9 cellular contexts compared by ENCODE assay signal in the genomic region with DNA sequence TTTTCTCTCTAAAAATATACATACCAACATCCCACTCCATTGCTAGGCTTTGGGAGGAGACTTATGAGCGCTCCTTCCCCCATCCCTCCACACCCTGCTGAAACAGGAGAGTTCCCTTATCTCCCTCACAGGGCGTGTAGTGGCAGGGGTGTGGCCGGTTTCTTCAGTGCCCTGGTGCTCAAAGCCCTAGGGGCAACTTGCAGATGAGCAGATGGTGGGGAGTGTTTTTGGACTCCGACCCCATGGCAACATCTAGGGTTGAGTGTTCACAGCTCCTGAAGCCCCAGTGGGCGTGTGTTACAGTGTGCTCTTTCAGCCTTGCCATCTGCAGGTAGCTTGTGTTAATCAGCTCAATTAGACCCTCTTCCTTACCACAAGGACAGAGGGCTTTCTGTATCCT.
A peak's percentile ranks its signal among the peaks of the same experiment; 100 is the strongest.
DNase-seq lines count a peak whose midpoint lies in the region; ATAC-seq and TF ChIP-seq lines count a peak whose summit lies in the region.
"Had no signal": no experiment of that assay in that cellular context is flagged by ENCODE, and none has a peak within 500 bp of the region (broad histone marks: within the 10 kb centered on the region; RNA-seq: fewer than 3 reads in every experiment).

No MANE protein-coding gene starts in this region.

- H3K27ac Mint-ChIP-seq in glutamatergic neuron (ENCODE audit: unreplicated experiment): peak overlapping the region; percentile 97
- no peak overlapping the region for H3K27ac Mint-ChIP-seq in activated CD8-positive, alpha-beta T cell treated with anti-CD3 and anti-CD28 coated beads, Interleukin-2, amount 10 ng/mL, durations not matched to agents 7 days and 5 days

- peak; percentile 83 for DNase-seq in NCI-H1694 (lab: John Stamatoyannopoulos, UW)
- DNase-seq in glutamatergic neuron: peak; percentile 77
- no peak for DNase-seq in iPS-NIHi11 (ENCODE audit: low spot score)
- no peak for DNase-seq in DMS53 (lab: John Stamatoyannopoulos, UW)
- DNase-seq in inferior parietal cortex (ENCODE audit: extremely low spot score): no peak
- DNase-seq in activated CD8-positive, alpha-beta T cell treated with anti-CD3 and anti-CD28 coated beads, Interleukin-2, amount 10 ng/mL, durations not matched to agents 7 days and 5 days: no peak
- DNase-seq: nucleus accumbens had no signal

- H3K36me3 Mint-ChIP-seq in glutamatergic neuron (ENCODE audit: unreplicated experiment): peaks cover 17% of the 10 kb centered on the region
- H3K36me3 Mint-ChIP-seq in activated CD8-positive, alpha-beta T cell treated with anti-CD3 and anti-CD28 coated beads, Interleukin-2, amount 10 ng/mL, durations not matched to agents 7 days and 5 days (ENCODE audit: low read depth): no peaks in the 10 kb centered on the region

- peaks cover 45% of the 10 kb centered on the region for H3K4me1 Mint-ChIP-seq in glutamatergic neuron (ENCODE audit: low read depth, unreplicated experiment)
- H3K4me1 Mint-ChIP-seq in activated CD8-positive, alpha-beta T cell treated with anti-CD3 and anti-CD28 coated beads, Interleukin-2, amount 10 ng/mL, durations not matched to agents 7 days and 5 days (ENCODE audit: low read depth): peaks cover 7% of the 10 kb centered on the region

- POLR2A ChIA-PET in activated CD8-positive, alpha-beta T cell treated with anti-CD3 and anti-CD28 coated beads, Interleukin-2, amount 10 ng/mL, durations not matched to agents 7 days and 5 days (lab: Charles Lee): no interaction called here

- H3K4me3 Mint-ChIP-seq in glutamatergic neuron (ENCODE audit: unreplicated experiment): peak overlapping the region; percentile 63
- H3K4me3 Mint-ChIP-seq in activated CD8-positive, alpha-beta T cell treated with anti-CD3 and anti-CD28 coated beads, Interleukin-2, amount 10 ng/mL, durations not matched to agents 7 days and 5 days: no peak overlapping the region

- TF ChIP-seq CTCF in glutamatergic neuron (IDR thresholded peaks at IDR 0.05; ENCODE audit: partially characterized antibody, unreplicated experiment): no peak

- CTCF ChIA-PET in activated CD8-positive, alpha-beta T cell treated with anti-CD3 and anti-CD28 coated beads, Interleukin-2, amount 10 ng/mL, durations not matched to agents 7 days and 5 days (lab: Charles Lee): no interaction called here

- peaks cover 7% of the 10 kb centered on the region for H3K27me3 Mint-ChIP-seq in glutamatergic neuron (ENCODE audit: unreplicated experiment)
- H3K27me3 Mint-ChIP-seq in activated CD8-positive, alpha-beta T cell treated with anti-CD3 and anti-CD28 coated beads, Interleukin-2, amount 10 ng/mL, durations not matched to agents 7 days and 5 days (ENCODE audit: low read depth): no peaks in the 10 kb centered on the region

- peak; percentile 14 for ATAC-seq in GM18499 (IDR thresholded peaks at IDR 0.05; ENCODE audit: insufficient read depth, unreplicated experiment)
- peak; percentile 39 for ATAC-seq in HG02571 (IDR thresholded peaks at IDR 0.05; ENCODE audit: unreplicated experiment)
- ATAC-seq in activated CD8-positive, alpha-beta T cell treated with anti-CD3 and anti-CD28 coated beads, Interleukin-2, amount 10 ng/mL, durations not matched to agents 7 days and 5 days: no peak

- H3K9me3 Mint-ChIP-seq in glutamatergic neuron (ENCODE audit: unreplicated experiment): peaks cover 11% of the 10 kb centered on the region
- H3K9me3 Mint-ChIP-seq in activated CD8-positive, alpha-beta T cell treated with anti-CD3 and anti-CD28 coated beads, Interleukin-2, amount 10 ng/mL, durations not matched to agents 7 days and 5 days (ENCODE audit: insufficient read depth): no peaks in the 10 kb centered on the region

Comparison
In these comparisons a context has a peak if more than half of its experiments do, and no peak if none do; other contexts are left out.
1. DNase-seq: peak in NCI-H1694 (single experiment) and glutamatergic neuron (single experiment); none in iPS-NIHi11 (single experiment), DMS53 (single experiment), inferior parietal cortex (single experiment) and activated CD8-positive, alpha-beta T cell treated with anti-CD3 and anti-CD28 coated beads, Interleukin-2, amount 10 ng/mL, durations not matched to agents 7 days and 5 days (single experiment).